In genomic region chr15:75862796-75863195, GRCh38 we compare ENCODE assay signal across 30 cellular contexts.
"Had no signal": no experiment of that assay in that cellular context is flagged by ENCODE, and none has a peak within 500 bp of the region (broad histone marks: within the 10 kb centered on the region; RNA-seq: fewer than 3 reads in every experiment).

No MANE protein-coding gene starts in this region.

- H3K4me3 ChIP-seq: ascending aorta, breast epithelium, cardiac muscle cell, colonic mucosa, esophagus squamous epithelium, heart left ventricle had no signal

- H3K4me1 Mint-ChIP-seq: brain had no signal

- H3K36me3 ChIP-seq: breast epithelium, colonic mucosa had no signal

- H3K27ac ChIP-seq: ascending aorta, breast epithelium, cardiac muscle cell, colonic mucosa, epithelial cell of prostate, esophagus squamous epithelium, heart left ventricle had no signal

- H3K4me3 Mint-ChIP-seq: activated B cell treated with CpG ODN at 0.5 μM for 24 hours; activated naive CD4-positive, alpha-beta T cell treated with anti-CD3 and anti-CD28 coated beads, Interleukin-2, amount 10 ng/mL, durations not matched to agents 7 days and 5 days; activated naive CD8-positive, alpha-beta T cell treated with anti-CD3 and anti-CD28 coated beads, Interleukin-2, amount 10 ng/mL, durations not matched to agents 7 days and 5 days; activated T-cell treated with anti-CD3 and anti-CD28 coated beads, Interleukin-2, amount 50 U/mL, for 24 hours; activated T-cell treated with anti-CD3 and anti-CD28 coated beads, Interleukin-2, amount 50 U/mL, for 72 hours; brain; T-helper 17 cell; T-helper 2 cell treated with Interferon-gamma antibody and Interleukin-4, amounts not matched to agents 5 μg/mL and 100 μg/mL, for 36 hours had no signal

- H3K4me1 ChIP-seq: breast epithelium, colonic mucosa, esophagus squamous epithelium had no signal

- H3K9me3 Mint-ChIP-seq: activated B cell treated with CpG ODN at 0.5 μM for 24 hours; activated naive CD4-positive, alpha-beta T cell treated with anti-CD3 and anti-CD28 coated beads, Interleukin-2, amount 10 ng/mL, durations not matched to agents 7 days and 5 days; activated naive CD4-positive, alpha-beta T cell treated with anti-CD3 and anti-CD28 coated beads, Interleukin-2, amount 50 U/mL, for 72 hours; activated naive CD8-positive, alpha-beta T cell treated with anti-CD3 and anti-CD28 coated beads, Interleukin-2, amount 10 ng/mL, durations not matched to agents 7 days and 5 days; activated T-cell treated with anti-CD3 and anti-CD28 coated beads, Interleukin-2, amount 50 U/mL, for 24 hours; activated T-cell treated with anti-CD3 and anti-CD28 coated beads, Interleukin-2, amount 50 U/mL, for 72 hours; brain; T-helper 2 cell treated with Interferon-gamma antibody and Interleukin-4, amounts not matched to agents 5 μg/mL and 100 μg/mL, for 36 hours had no signal

- DNase-seq: activated B cell treated with CpG ODN at 0.5 μM for 24 hours; activated CD4-positive, alpha-beta T cell treated with anti-CD3 and anti-CD28 coated beads for 48 hours; activated CD4-positive, alpha-beta T cell treated with anti-CD3 and anti-CD28 coated beads, Interleukin-2, amount 50 U/mL, for 1 hour; activated CD4-positive, alpha-beta T cell treated with anti-CD3 and anti-CD28 coated beads, Interleukin-2, amount 50 U/mL, for 48 hours; activated CD8-positive, alpha-beta memory T cell treated with anti-CD3 and anti-CD28 coated beads, Interleukin-2, amount 50 U/mL, for 48 hours; activated gamma-delta T cell; activated naive CD4-positive, alpha-beta T cell; activated naive CD4-positive, alpha-beta T cell treated with anti-CD3 and anti-CD28 coated beads, Interleukin-2, amount 10 ng/mL, durations not matched to agents 7 days and 5 days; activated naive CD8-positive, alpha-beta T cell treated with anti-CD3 and anti-CD28 coated beads, Interleukin-2, amount 10 ng/mL, durations not matched to agents 7 days and 5 days; activated T-cell treated with anti-CD3 and anti-CD28 coated beads for 4 hours; activated T-cell treated with anti-CD3 and anti-CD28 coated beads, Interleukin-2, amount 50 U/mL, for 24 hours; activated T-cell treated with anti-CD3 and anti-CD28 coated beads, Interleukin-2, amount 50 U/mL, for 72 hours; central memory CD4-positive, alpha-beta T cell; cerebellar nuclear complex; colonic mucosa; effector CD8-positive, alpha-beta T cell; esophagus squamous epithelium; foreskin melanocyte; heart left ventricle; T-helper 1 cell; T-helper 17 cell; T1000 had no signal

- H3K27me3 ChIP-seq: ascending aorta, breast epithelium, cardiac muscle cell, colonic mucosa, esophagus squamous epithelium, heart left ventricle had no signal

- H3K27me3 Mint-ChIP-seq: activated B cell treated with CpG ODN at 0.5 μM for 24 hours; activated naive CD4-positive, alpha-beta T cell treated with anti-CD3 and anti-CD28 coated beads, Interleukin-2, amount 10 ng/mL, durations not matched to agents 7 days and 5 days; activated naive CD8-positive, alpha-beta T cell treated with anti-CD3 and anti-CD28 coated beads, Interleukin-2, amount 10 ng/mL, durations not matched to agents 7 days and 5 days; activated T-cell treated with anti-CD3 and anti-CD28 coated beads, Interleukin-2, amount 50 U/mL, for 24 hours; brain; T-helper 17 cell had no signal

- H3K9me3 ChIP-seq: ascending aorta, breast epithelium, colonic mucosa, esophagus squamous epithelium, heart left ventricle had no signal

- ATAC-seq: activated CD4-positive, CD25-positive, alpha-beta regulatory T cell treated with anti-CD3 and anti-CD28 coated beads, Interleukin-2, amount 50 U/mL, for 24 hours; activated naive CD4-positive, alpha-beta T cell treated with anti-CD3 and anti-CD28 coated beads, Interleukin-2, amount 50 U/mL, for 72 hours; activated T-cell treated with anti-CD3 and anti-CD28 coated beads, Interleukin-2, amount 50 U/mL, for 72 hours; heart left ventricle; T-helper 17 cell had no signal

- H3K27ac Mint-ChIP-seq: activated B cell treated with CpG ODN at 0.5 μM for 24 hours; activated naive CD4-positive, alpha-beta T cell treated with anti-CD3 and anti-CD28 coated beads, Interleukin-2, amount 10 ng/mL, durations not matched to agents 7 days and 5 days; activated naive CD4-positive, alpha-beta T cell treated with anti-CD3 and anti-CD28 coated beads, Interleukin-2, amount 50 U/mL, for 72 hours; activated naive CD8-positive, alpha-beta T cell treated with anti-CD3 and anti-CD28 coated beads, Interleukin-2, amount 10 ng/mL, durations not matched to agents 7 days and 5 days; activated T-cell treated with anti-CD3 and anti-CD28 coated beads, Interleukin-2, amount 50 U/mL, for 24 hours; activated T-cell treated with anti-CD3 and anti-CD28 coated beads, Interleukin-2, amount 50 U/mL, for 72 hours; brain; T-helper 17 cell; T-helper 2 cell treated with Interferon-gamma antibody and Interleukin-4, amounts not matched to agents 5 μg/mL and 100 μg/mL, for 36 hours had no signal
